Comparison of ENCODE assay signal across 1 cellular context in the genomic region with DNA sequence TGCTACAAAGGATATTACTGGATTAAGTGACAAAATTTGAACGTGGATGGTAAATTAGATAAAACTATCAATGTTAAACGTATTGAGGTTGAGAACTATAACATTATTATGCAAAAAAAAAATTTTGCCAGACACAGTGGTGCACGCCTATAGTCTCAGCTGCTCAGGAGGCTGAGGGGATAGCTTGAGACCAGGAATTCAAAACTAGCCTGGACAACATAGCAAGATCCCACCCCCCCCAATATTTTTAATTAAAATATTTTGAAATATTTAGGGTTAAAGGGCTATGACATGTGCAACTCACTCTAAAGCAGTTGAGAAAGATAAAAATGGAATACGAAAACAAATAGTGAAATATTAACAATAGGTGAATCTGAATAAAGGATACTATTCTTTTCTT.
TF ChIP-seq lines count a peak whose summit lies in the region.

No MANE protein-coding gene starts in this region.

TF ChIP-seq in HCT116, 20 proteins besides CTCF, POLR2A, EP300 and RAD21:
- TF ChIP-seq FOSL1 (IDR thresholded peaks at IDR 0.05; ENCODE audit: low read depth) (no peak), EGR1 (IDR thresholded peaks at IDR 0.05; ENCODE audit: low read depth) (no peak), CBX3 (IDR thresholded peaks at IDR 0.05; ENCODE audit: low read depth) (no peak), ATF3 (IDR thresholded peaks at IDR 0.05) (no peak), EZH2 (IDR thresholded peaks at IDR 0.05) (no peak), TCF7L2 (IDR thresholded peaks at IDR 0.05; ENCODE audit: borderline replicate concordance, extremely low read depth, insufficient read depth, insufficient read length) (no peak), SIN3A (IDR thresholded peaks at IDR 0.05; ENCODE audit: low read depth) (no peak), ZBTB33 (IDR thresholded peaks at IDR 0.05; ENCODE audit: extremely low read depth, insufficient replicate concordance, low read length) (no peak), ZFX (IDR thresholded peaks at IDR 0.05) (no peak), YY1 (IDR thresholded peaks at IDR 0.05; ENCODE audit: extremely low read depth, insufficient replicate concordance, low read depth, low read length) (no peak), CEBPB (IDR thresholded peaks at IDR 0.05; ENCODE audit: low read depth) (no peak), JUND (IDR thresholded peaks at IDR 0.05) (no peak), ZNF274 (IDR thresholded peaks at IDR 0.05; ENCODE audit: low read depth, low read length) (no peak), POLR2AphosphoS5 (IDR thresholded peaks at IDR 0.05; ENCODE audit: low read depth, low read length) (no peak), EZH2phosphoT487 (IDR thresholded peaks at IDR 0.05; ENCODE audit: borderline replicate concordance) (no peak), ELF1 (IDR thresholded peaks at IDR 0.05; ENCODE audit: borderline replicate concordance, low read depth) (no peak)
- TF ChIP-seq, protein P1, sequence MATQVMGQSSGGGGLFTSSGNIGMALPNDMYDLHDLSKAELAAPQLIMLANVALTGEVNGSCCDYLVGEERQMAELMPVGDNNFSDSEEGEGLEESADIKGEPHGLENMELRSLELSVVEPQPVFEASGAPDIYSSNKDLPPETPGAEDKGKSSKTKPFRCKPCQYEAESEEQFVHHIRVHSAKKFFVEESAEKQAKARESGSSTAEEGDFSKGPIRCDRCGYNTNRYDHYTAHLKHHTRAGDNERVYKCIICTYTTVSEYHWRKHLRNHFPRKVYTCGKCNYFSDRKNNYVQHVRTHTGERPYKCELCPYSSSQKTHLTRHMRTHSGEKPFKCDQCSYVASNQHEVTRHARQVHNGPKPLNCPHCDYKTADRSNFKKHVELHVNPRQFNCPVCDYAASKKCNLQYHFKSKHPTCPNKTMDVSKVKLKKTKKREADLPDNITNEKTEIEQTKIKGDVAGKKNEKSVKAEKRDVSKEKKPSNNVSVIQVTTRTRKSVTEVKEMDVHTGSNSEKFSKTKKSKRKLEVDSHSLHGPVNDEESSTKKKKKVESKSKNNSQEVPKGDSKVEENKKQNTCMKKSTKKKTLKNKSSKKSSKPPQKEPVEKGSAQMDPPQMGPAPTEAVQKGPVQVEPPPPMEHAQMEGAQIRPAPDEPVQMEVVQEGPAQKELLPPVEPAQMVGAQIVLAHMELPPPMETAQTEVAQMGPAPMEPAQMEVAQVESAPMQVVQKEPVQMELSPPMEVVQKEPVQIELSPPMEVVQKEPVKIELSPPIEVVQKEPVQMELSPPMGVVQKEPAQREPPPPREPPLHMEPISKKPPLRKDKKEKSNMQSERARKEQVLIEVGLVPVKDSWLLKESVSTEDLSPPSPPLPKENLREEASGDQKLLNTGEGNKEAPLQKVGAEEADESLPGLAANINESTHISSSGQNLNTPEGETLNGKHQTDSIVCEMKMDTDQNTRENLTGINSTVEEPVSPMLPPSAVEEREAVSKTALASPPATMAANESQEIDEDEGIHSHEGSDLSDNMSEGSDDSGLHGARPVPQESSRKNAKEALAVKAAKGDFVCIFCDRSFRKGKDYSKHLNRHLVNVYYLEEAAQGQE (IDR thresholded peaks at IDR 0.05; ENCODE audit: low read depth) = no peak
